8 cellular contexts compared by ENCODE assay signal in genomic region chr17:38663125-38663751, GRCh38. TPM values are rescaled to one million over a fixed set of nuclear protein-coding genes. Genes with fewer than 3 reads are reported as not detected.
DNase-seq lines count a peak whose midpoint lies in the region; ATAC-seq and TF ChIP-seq lines count a peak whose summit lies in the region.

No MANE protein-coding gene starts in this region.

- no peaks in the 10 kb centered on the region for H3K9me3 ChIP-seq in uterus

- intact Hi-C loops in uterus (cut with DNase I; ENCODE audit: low total_unique reads), result loop anchor here (10.0 kb wide), 1 partner anchor 88 kb away; no protein-coding TSS in a partner anchor

- no peak overlapping the region for H3K4me3 ChIP-seq in epithelial cell of proximal tubule (ENCODE audit: low read depth, low read length)
- no peak overlapping the region for H3K4me3 ChIP-seq in uterus

- no peak overlapping the region for H3K27ac Mint-ChIP-seq in naive B cell

- H3K36me3 ChIP-seq in uterus, result no peaks in the 10 kb centered on the region

- TF ChIP-seq CTCF in epithelial cell of proximal tubule (conservative IDR thresholded peaks at IDR 0.05; ENCODE audit: low read depth, low read length), result peak; percentile 91
- TF ChIP-seq CTCF in omental fat pad (IDR thresholded peaks at IDR 0.05), result no peak
- peak in 2 of 4 experiments; percentile 40 to 45 for TF ChIP-seq CTCF in uterus (IDR thresholded peaks at IDR 0.05)

- no peaks in the 10 kb centered on the region for H3K4me1 ChIP-seq in uterus

- H3K27ac ChIP-seq in uterus, result no peak overlapping the region

- H3K27me3 ChIP-seq in uterus, result no peaks in the 10 kb centered on the region

- H3K4me3 Mint-ChIP-seq in naive B cell, result no peak overlapping the region

- H3K36me3 Mint-ChIP-seq in naive B cell, result peaks cover 0 to 8% of the 10 kb centered on the region in 2 donors

- no peak for TF ChIP-seq POLR2A in uterus (IDR thresholded peaks at IDR 0.05)

- H3K27me3 Mint-ChIP-seq in naive B cell, result peaks cover 28 to 71% (median 59%) of the 10 kb centered on the region in 3 donors

- peaks cover 0 to 3% (median 0%) of the 10 kb centered on the region in 7 donors for H3K9me3 Mint-ChIP-seq in naive B cell

- peak; percentile 48 to 71 for ATAC-seq in naive B cell (ENCODE audit: low read depth in 2 of 2)
- no peak for ATAC-seq in omental fat pad (ENCODE audit: low FRiP score)

- peak in 9 of 14 donors; percentile 9 to 74 (median 44) for DNase-seq in C1 segment of cervical spinal cord (lab: John Stamatoyannopoulos, UW)
- DNase-seq in HCEC 1CT, result peak; percentile 42
- peak; percentile 76 for DNase-seq in NCI-H345 (lab: John Stamatoyannopoulos, UW)
- peak; percentile 29 to 32 for DNase-seq in activated CD4-positive, alpha-beta T cell treated with anti-CD3 and anti-CD28 coated beads for 4 hours
- no peak for DNase-seq in epithelial cell of proximal tubule (ENCODE audit: low read depth)
- DNase-seq in naive B cell, result no peak
- DNase-seq in omental fat pad (ENCODE audit: low spot score), result no peak
- DNase-seq in uterus, result no peak

- peaks cover 3 to 12% (median 11%) of the 10 kb centered on the region in 3 donors for H3K4me1 Mint-ChIP-seq in naive B cell

RNA-seq across cellular contexts. Expression of gene EPOP, which starts 11.5 kb away (rescaled TPM):
- total RNA-seq in epithelial cell of proximal tubule (2.4 and 4.1 TPM in 2 replicates), omental fat pad (1 to 10 TPM in 2 of 4 donors, under 1 TPM in 2; 0.38 to 5.2 (median 1.5) TPM), uterus (1 to 10 TPM in 2 of 4 donors, under 1 TPM in 1, not detected in 1; under 0.01 to 1.1 (median 1.0) TPM)
- not detected for polyA plus RNA-seq in naive B cell (ENCODE audit: low read depth in 6 of 6)

RNA-seq across cellular contexts. Expression of gene MLLT6, which starts 41.8 kb away (rescaled TPM):
- 25.0 and 34.2 TPM in 2 replicates for total RNA-seq in epithelial cell of proximal tubule
- polyA plus RNA-seq in naive B cell (ENCODE audit: low read depth in 6 of 6), result 1 to 10 TPM; 1.7 to 9.0 (median 4.7) TPM
- total RNA-seq in omental fat pad, result 100 to 1,000 TPM in 1 of 4 donors, 10 to 100 TPM in 3; 38.7 to 108 (median 54.8) TPM
- 100 to 1,000 TPM in 1 of 4 donors, 10 to 100 TPM in 3; 32.3 to 218 (median 60.3) TPM for total RNA-seq in uterus

RNA-seq across cellular contexts. Expression of gene SRCIN1, which starts 57.5 kb away (rescaled TPM):
- total RNA-seq in epithelial cell of proximal tubule (0.07 and 2.1 TPM in 2 replicates), omental fat pad (1 to 10 TPM; 1.2 to 5.6 (median 2.7) TPM), uterus (1 to 10 TPM in 2 of 4 donors, not detected in 2; 3.4 to 6.6 TPM)
- polyA plus RNA-seq in naive B cell (ENCODE audit: low read depth in 6 of 6), result not detected

Comparison
In these comparisons a context has a peak if more than half of its experiments do, and no peak if none do; other contexts are left out.
1. DNase-seq: peak in C1 segment of cervical spinal cord (9 of 14), HCEC 1CT (single experiment), NCI-H345 (single experiment) and activated CD4-positive, alpha-beta T cell treated with anti-CD3 and anti-CD28 coated beads for 4 hours (2 of 2); none in epithelial cell of proximal tubule (single experiment), naive B cell (single experiment), omental fat pad (single experiment) and uterus (0 of 2).